29 cellular contexts compared by ENCODE assay signal in the genomic region with DNA sequence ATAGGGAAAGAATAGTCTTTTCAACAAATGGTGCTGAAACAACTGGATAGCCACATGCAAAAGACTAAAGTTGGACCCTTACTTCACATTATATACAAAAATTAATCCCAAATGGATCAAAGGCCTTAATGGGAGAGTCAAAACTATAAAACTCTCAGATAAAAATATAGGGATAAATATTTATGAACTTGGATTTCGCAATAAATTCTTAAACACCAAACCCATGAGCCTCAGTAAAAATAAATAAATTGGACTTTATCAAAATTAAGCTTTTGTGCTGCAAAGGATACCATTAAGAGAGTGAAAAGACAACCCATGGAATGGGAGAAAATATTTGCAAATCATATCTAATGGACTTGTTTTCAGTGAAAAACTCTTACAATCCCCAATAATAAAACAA.
"Had no signal": no experiment of that assay in that cellular context is flagged by ENCODE, and none has a peak within 500 bp of the region (broad histone marks: within the 10 kb centered on the region; RNA-seq: fewer than 3 reads in every experiment).

No MANE protein-coding gene starts in this region.

- H3K4me3 ChIP-seq: neural progenitor cell, ovary, psoas muscle, right lobe of liver, sigmoid colon, stomach, thoracic aorta, thyroid gland, tibial nerve, upper lobe of left lung, vagina had no signal

- H3K9me3 ChIP-seq: ovary, psoas muscle, right lobe of liver, sigmoid colon, stomach, thoracic aorta, thyroid gland, tibial nerve, upper lobe of left lung, vagina had no signal

- H3K27ac ChIP-seq: neural progenitor cell, ovary, parathyroid adenoma, psoas muscle, right lobe of liver, sigmoid colon, stomach, thoracic aorta, thyroid gland, tibial nerve, upper lobe of left lung, vagina had no signal

- H3K27ac Mint-ChIP-seq: natural killer cell; nephron; neural progenitor cell; progenitor cell of endocrine pancreas; stimulated activated effector memory CD8-positive, alpha-beta T cell treated with anti-CD3 and anti-CD28 coated beads, Interleukin-12 subunit alpha, Interleukin-12 subunit beta, amount 100 ng/mL, for 72 hours; stimulated activated naive B cell treated with anti-CD40 and anti-IgM and Interleukin-4, amounts not matched to agents 10 μg/mL and 1 μg/mL and 100 μg/mL, for 72 hours; stimulated activated naive CD8-positive, alpha-beta T cell treated with anti-CD3 and anti-CD28 coated beads, Interleukin-15, Interleukin-2, amounts not matched to agents 100 ng/mL and 50 ng/mL, for 24 hours had no signal

- H3K4me2 ChIP-seq: neural progenitor cell had no signal

- H3K36me3 Mint-ChIP-seq: natural killer cell; neural progenitor cell; stimulated activated effector memory CD8-positive, alpha-beta T cell treated with anti-CD3 and anti-CD28 coated beads, Interleukin-12 subunit alpha, Interleukin-12 subunit beta, amount 100 ng/mL, for 72 hours; stimulated activated naive B cell treated with anti-CD40 and anti-IgM and Interleukin-4, amounts not matched to agents 10 μg/mL and 1 μg/mL and 100 μg/mL, for 72 hours had no signal

- ATAC-seq: natural killer cell; psoas muscle; right cardiac atrium; right lobe of liver; stimulated activated effector memory CD8-positive, alpha-beta T cell treated with anti-CD3 and anti-CD28 coated beads, Interleukin-12 subunit alpha, Interleukin-12 subunit beta, amount 100 ng/mL, for 72 hours had no signal

- H3K79me2 ChIP-seq: parathyroid adenoma had no signal

- H3K4me1 Mint-ChIP-seq: natural killer cell; nephron; stimulated activated effector memory CD8-positive, alpha-beta T cell treated with anti-CD3 and anti-CD28 coated beads, Interleukin-12 subunit alpha, Interleukin-12 subunit beta, amount 100 ng/mL, for 72 hours; stimulated activated naive B cell treated with anti-CD40 and anti-IgM and Interleukin-4, amounts not matched to agents 10 μg/mL and 1 μg/mL and 100 μg/mL, for 72 hours had no signal

- FAIRE-seq: small intestine, urothelium cell line had no signal

- H3K4me3 Mint-ChIP-seq: natural killer cell; nephron; neural progenitor cell; stimulated activated effector memory CD8-positive, alpha-beta T cell treated with anti-CD3 and anti-CD28 coated beads, Interleukin-12 subunit alpha, Interleukin-12 subunit beta, amount 100 ng/mL, for 72 hours; stimulated activated naive B cell treated with anti-CD40 and anti-IgM and Interleukin-4, amounts not matched to agents 10 μg/mL and 1 μg/mL and 100 μg/mL, for 72 hours; stimulated activated naive CD8-positive, alpha-beta T cell treated with anti-CD3 and anti-CD28 coated beads, Interleukin-15, Interleukin-2, amounts not matched to agents 100 ng/mL and 50 ng/mL, for 24 hours had no signal

- H3K9ac ChIP-seq: neural progenitor cell, parathyroid adenoma had no signal

- H2AFZ ChIP-seq: neural progenitor cell, parathyroid adenoma had no signal

- H3K27me3 Mint-ChIP-seq: stimulated activated naive B cell treated with anti-CD40 and anti-IgM and Interleukin-4, amounts not matched to agents 10 μg/mL and 1 μg/mL and 100 μg/mL, for 72 hours; stimulated activated naive CD8-positive, alpha-beta T cell treated with anti-CD3 and anti-CD28 coated beads, Interleukin-15, Interleukin-2, amounts not matched to agents 100 ng/mL and 50 ng/mL, for 24 hours had no signal

- DNase-seq: natural killer cell; occipital lobe; ovary; posterior cingulate gyrus; psoas muscle; right cardiac atrium; right lobe of liver; sigmoid colon; small intestine; stimulated activated CD4-positive, alpha-beta T cell treated with anti-CD3 and anti-CD28 coated beads, Interleukin-15, amount 100 ng/mL, for 24 hours; stimulated activated CD4-positive, alpha-beta T cell treated with anti-CD3 and anti-CD28 coated beads, Interleukin-2, amount 100 ng/mL, for 24 hours; stimulated activated CD4-positive, alpha-beta T cell treated with anti-CD3 and anti-CD28 coated beads, Interleukin-2, amount 100 ng/mL, for 48 hours; stimulated activated CD4-positive, alpha-beta T cell treated with anti-CD3 and anti-CD28 coated beads, Interleukin-4, amount 100 ng/mL, for 24 hours; stimulated activated naive B cell treated with anti-CD40 and anti-IgM and Interleukin-4, amounts not matched to agents 10 μg/mL and 1 μg/mL and 100 μg/mL, for 72 hours; stimulated activated naive CD4-positive, alpha-beta T cell treated with Interleukin-2 at 50 U/mL for 16 hours; stomach; thyroid gland; trophoblast cell had no signal

- H3K4me1 ChIP-seq: neural progenitor cell, parathyroid adenoma, psoas muscle, right lobe of liver, sigmoid colon, stomach, thyroid gland, tibial nerve, upper lobe of left lung, vagina had no signal

- H3K27me3 ChIP-seq: neural progenitor cell, ovary, right lobe of liver, sigmoid colon, stomach, thyroid gland, tibial nerve, upper lobe of left lung, vagina had no signal

- H3K9me3 Mint-ChIP-seq: natural killer cell; nephron; neural progenitor cell; stimulated activated effector memory CD8-positive, alpha-beta T cell treated with anti-CD3 and anti-CD28 coated beads, Interleukin-12 subunit alpha, Interleukin-12 subunit beta, amount 100 ng/mL, for 72 hours; stimulated activated naive B cell treated with anti-CD40 and anti-IgM and Interleukin-4, amounts not matched to agents 10 μg/mL and 1 μg/mL and 100 μg/mL, for 72 hours; stimulated activated naive CD8-positive, alpha-beta T cell treated with anti-CD3 and anti-CD28 coated beads, Interleukin-15, Interleukin-2, amounts not matched to agents 100 ng/mL and 50 ng/mL, for 24 hours had no signal

- H3K36me3 ChIP-seq: neural progenitor cell, ovary, right lobe of liver, sigmoid colon, stomach, thoracic aorta, thyroid gland, tibial nerve, upper lobe of left lung, vagina had no signal
